In the genomic region with DNA sequence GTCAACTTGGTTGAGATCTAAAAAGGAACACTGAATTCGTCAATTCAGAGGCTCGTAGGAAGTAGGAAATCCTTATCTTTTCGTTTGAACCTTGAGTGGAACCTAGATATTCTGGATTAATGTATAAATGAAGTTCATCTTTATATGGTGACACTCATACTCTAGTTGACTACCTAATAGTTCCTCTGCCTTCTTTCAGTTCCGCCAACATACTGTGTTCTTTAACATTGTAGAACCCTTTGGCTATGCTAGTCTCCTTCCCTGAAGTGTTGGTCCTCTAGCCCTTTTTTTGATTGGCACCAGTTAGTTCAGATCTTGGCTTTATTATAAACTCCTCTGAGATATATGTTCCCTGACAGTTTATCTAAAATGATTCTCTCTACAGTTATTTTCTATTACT, we compare ENCODE assay signal across 8 cellular contexts. TPM values are rescaled to one million over a fixed set of nuclear protein-coding genes. Genes with fewer than 3 reads are reported as not detected.
A peak's percentile ranks its signal among the peaks of the same experiment; 100 is the strongest.
DNase-seq lines count a peak whose midpoint lies in the region; ATAC-seq and TF ChIP-seq lines count a peak whose summit lies in the region.

No MANE protein-coding gene starts in this region.

- peaks cover 10 to 19% of the 10 kb centered on the region in 2 donors for H3K4me1 ChIP-seq in mucosa of rectum (ENCODE audit: control insufficient read depth in 2 of 2, insufficient read depth in 2 of 2, low read length in 2 of 2)

- CTCF ChIA-PET in AG04449 (lab: Yijun Ruan, JAX): interaction anchor here (1.5 kb wide), 1 partner anchor 423 kb away, joined by 13 read pairs; no protein-coding TSS in a partner anchor

- peaks cover 3 to 4% of the 10 kb centered on the region in 2 donors for H3K36me3 ChIP-seq in mucosa of rectum (ENCODE audit: control insufficient read depth in 2 of 2, insufficient read depth in 2 of 2, low read length in 2 of 2)

- peak overlapping the region; percentile 1 to 92 for H3K9ac ChIP-seq in mucosa of rectum (ENCODE audit: low read depth in 1 of 2, low read length in 2 of 2)

- ATAC-seq in GM18511 (IDR thresholded peaks at IDR 0.05; ENCODE audit: unreplicated experiment): no peak

- POLR2A ChIA-PET in AG04449 (lab: Yijun Ruan, JAX): no interaction called here

- no peak for DNase-seq in AG04449 (ENCODE audit: low read depth, low spot score)
- no peak for DNase-seq in Jurkat, Clone E6-1 (ENCODE audit: low read depth, low spot score)
- no peak for DNase-seq in amniotic stem cell (lab: John Stamatoyannopoulos, UW)
- no peak for DNase-seq in middle frontal gyrus (ENCODE audit: extremely low spot score, low spot score)
- DNase-seq in SKM-1 (lab: John Stamatoyannopoulos, UW; ENCODE audit: unreplicated experiment): no peak

- H3K4me3 ChIP-seq in AG04449 (ENCODE audit: low read depth, low read length) (peak overlapping the region; percentile 90), mucosa of rectum (ENCODE audit: low read length in 2 of 2) (peak overlapping the region; percentile 96 to 99)
- peak overlapping the region; percentile 80 for H3K4me3 ChIP-seq in Jurkat, Clone E6-1 (ENCODE audit: low read length)

- H3K27ac ChIP-seq in cingulate gyrus (ENCODE audit: low read depth, low read length): peak overlapping the region; percentile 94
- H3K27ac ChIP-seq in mucosa of rectum (ENCODE audit: low read depth in 2 of 2, low read length in 2 of 2): peak overlapping the region; percentile 97

- H3K27me3 ChIP-seq in mucosa of rectum (ENCODE audit: control insufficient read depth in 2 of 2, insufficient read depth in 2 of 2, low read length in 2 of 2): no peaks in the 10 kb centered on the region

- TF ChIP-seq CTCF in AG04449 (IDR thresholded peaks at IDR 0.05; ENCODE audit: insufficient read depth, low read length, missing control alignments): no peak

- H3K9me3 ChIP-seq in mucosa of rectum (ENCODE audit: control insufficient read depth in 2 of 2, low read length in 2 of 2): no peaks in the 10 kb centered on the region

RNA-seq across cellular contexts. Expression of a gene that starts 1.5 kb away (rescaled TPM):
- 25.3 TPM for polyA plus RNA-seq in Jurkat, Clone E6-1 (2012; ENCODE audit: insufficient read depth, insufficient read length)

RNA-seq across cellular contexts. Expression of a gene that starts 1.9 kb away (rescaled TPM):
- 12.0 TPM for polyA plus RNA-seq in Jurkat, Clone E6-1 (2012; ENCODE audit: insufficient read depth, insufficient read length)
